ENCODE assay signal across 2 cellular contexts in the genomic region with DNA sequence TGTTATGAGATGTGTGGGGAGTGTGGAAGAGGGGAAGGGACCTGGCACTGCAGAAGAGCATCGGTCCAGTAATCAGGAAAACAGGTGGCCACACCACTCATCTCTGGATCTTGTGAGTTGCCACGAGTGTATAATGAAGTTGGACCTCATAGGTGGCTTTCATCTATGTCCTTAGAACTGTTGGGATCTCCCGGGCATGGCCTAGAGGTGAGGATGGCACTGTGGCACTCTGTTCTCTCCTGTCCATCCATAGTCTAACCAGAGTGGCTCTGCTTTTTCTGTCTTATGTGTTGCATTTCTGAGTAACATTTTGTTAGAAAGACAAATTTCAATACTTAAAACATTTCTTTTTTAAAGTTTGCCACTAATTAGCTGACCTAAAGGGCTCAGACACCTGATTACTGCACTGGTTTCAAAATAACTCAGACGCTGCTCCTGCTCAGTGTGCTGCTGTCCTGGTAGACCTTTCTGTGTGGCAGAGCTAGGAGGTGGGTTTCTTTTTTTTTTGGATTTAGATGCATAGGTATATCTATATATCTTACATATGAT.
TF ChIP-seq lines count a peak whose summit lies in the region.

No MANE protein-coding gene starts in this region.

TF ChIP-seq in GM12878, 131 proteins besides CTCF, POLR2A, EP300 and RAD21:
- TF ChIP-seq, protein P1, sequence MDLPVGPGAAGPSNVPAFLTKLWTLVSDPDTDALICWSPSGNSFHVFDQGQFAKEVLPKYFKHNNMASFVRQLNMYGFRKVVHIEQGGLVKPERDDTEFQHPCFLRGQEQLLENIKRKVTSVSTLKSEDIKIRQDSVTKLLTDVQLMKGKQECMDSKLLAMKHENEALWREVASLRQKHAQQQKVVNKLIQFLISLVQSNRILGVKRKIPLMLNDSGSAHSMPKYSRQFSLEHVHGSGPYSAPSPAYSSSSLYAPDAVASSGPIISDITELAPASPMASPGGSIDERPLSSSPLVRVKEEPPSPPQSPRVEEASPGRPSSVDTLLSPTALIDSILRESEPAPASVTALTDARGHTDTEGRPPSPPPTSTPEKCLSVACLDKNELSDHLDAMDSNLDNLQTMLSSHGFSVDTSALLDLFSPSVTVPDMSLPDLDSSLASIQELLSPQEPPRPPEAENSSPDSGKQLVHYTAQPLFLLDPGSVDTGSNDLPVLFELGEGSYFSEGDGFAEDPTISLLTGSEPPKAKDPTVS (IDR thresholded peaks at IDR 0.05; ENCODE audit: low read depth, low read length) = no peak
- TF ChIP-seq NR2F1 (conservative IDR thresholded peaks at IDR 0.05) = peak; percentile 74; the same call in 1 of the 2 replicates
- peak; percentile 34; the same call in 1 of the 2 replicates for TF ChIP-seq JUNB (IDR thresholded peaks at IDR 0.05)
- TF ChIP-seq ZBTB40 (IDR thresholded peaks at IDR 0.05; ENCODE audit: borderline replicate concordance) = no peak
- TF ChIP-seq GATAD2B (conservative IDR thresholded peaks at IDR 0.05; ENCODE audit: low read depth) = peak; percentile 43; the same call in 1 of the 2 replicates
- TF ChIP-seq MEF2B (IDR thresholded peaks at IDR 0.05; ENCODE audit: partially characterized antibody, poor library complexity, severe bottlenecking) = no peak
- no peak for TF ChIP-seq ASH2L (IDR thresholded peaks at IDR 0.05; ENCODE audit: borderline replicate concordance, low read depth)
- TF ChIP-seq USF2 (IDR thresholded peaks at IDR 0.05; ENCODE audit: borderline replicate concordance, low read depth, low read length) = no peak
- peak; percentile 87 for TF ChIP-seq MTA2 (IDR thresholded peaks at IDR 0.05; ENCODE audit: low read depth)
- TF ChIP-seq YY1 (IDR thresholded peaks at IDR 0.05; ENCODE audit: low read depth, low read length) = no peak
- TF ChIP-seq, protein P2, sequence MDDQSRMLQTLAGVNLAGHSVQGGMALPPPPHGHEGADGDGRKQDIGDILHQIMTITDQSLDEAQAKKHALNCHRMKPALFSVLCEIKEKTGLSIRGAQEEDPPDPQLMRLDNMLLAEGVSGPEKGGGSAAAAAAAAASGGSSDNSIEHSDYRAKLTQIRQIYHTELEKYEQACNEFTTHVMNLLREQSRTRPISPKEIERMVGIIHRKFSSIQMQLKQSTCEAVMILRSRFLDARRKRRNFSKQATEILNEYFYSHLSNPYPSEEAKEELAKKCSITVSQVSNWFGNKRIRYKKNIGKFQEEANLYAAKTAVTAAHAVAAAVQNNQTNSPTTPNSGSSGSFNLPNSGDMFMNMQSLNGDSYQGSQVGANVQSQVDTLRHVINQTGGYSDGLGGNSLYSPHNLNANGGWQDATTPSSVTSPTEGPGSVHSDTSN (IDR thresholded peaks at IDR 0.05; ENCODE audit: insufficient replicate concordance, low read depth, low read length) = no peak
- no peak for TF ChIP-seq SUZ12 (IDR thresholded peaks at IDR 0.05; ENCODE audit: unreplicated experiment)
- TF ChIP-seq FOXK2 (IDR thresholded peaks at IDR 0.05) = no peak
- TF ChIP-seq DPF2 (IDR thresholded peaks at IDR 0.05) = peak; percentile 67
- TF ChIP-seq IKZF1 (conservative IDR thresholded peaks at IDR 0.05) = 0 out of 2 replicates have a peak, but pooled peaks have one; percentile 50
- no peak for TF ChIP-seq MYB (IDR thresholded peaks at IDR 0.05; ENCODE audit: borderline replicate concordance, low read depth, low read length)
- no peak for TF ChIP-seq POU2F2 (IDR thresholded peaks at IDR 0.05; ENCODE audit: borderline replicate concordance, low read depth, low read length)
- TF ChIP-seq CHD4 (IDR thresholded peaks at IDR 0.05) = no peak
- TF ChIP-seq, protein P3, sequence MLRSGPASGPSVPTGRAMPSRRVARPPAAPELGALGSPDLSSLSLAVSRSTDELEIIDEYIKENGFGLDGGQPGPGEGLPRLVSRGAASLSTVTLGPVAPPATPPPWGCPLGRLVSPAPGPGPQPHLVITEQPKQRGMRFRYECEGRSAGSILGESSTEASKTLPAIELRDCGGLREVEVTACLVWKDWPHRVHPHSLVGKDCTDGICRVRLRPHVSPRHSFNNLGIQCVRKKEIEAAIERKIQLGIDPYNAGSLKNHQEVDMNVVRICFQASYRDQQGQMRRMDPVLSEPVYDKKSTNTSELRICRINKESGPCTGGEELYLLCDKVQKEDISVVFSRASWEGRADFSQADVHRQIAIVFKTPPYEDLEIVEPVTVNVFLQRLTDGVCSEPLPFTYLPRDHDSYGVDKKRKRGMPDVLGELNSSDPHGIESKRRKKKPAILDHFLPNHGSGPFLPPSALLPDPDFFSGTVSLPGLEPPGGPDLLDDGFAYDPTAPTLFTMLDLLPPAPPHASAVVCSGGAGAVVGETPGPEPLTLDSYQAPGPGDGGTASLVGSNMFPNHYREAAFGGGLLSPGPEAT (IDR thresholded peaks at IDR 0.05; ENCODE audit: low read depth) = no peak

TF ChIP-seq in WTC11, 78 proteins besides CTCF, POLR2A, EP300 and RAD21:
- TF ChIP-seq ATF1 (CRISPR knock-in tag; IDR thresholded peaks at IDR 0.05) (no peak), SP1 (CRISPR knock-in tag; conservative IDR thresholded peaks at IDR 0.05) (no peak), TEAD1 (CRISPR knock-in tag; IDR thresholded peaks at IDR 0.05) (no peak), USF2 (CRISPR knock-in tag; IDR thresholded peaks at IDR 0.05) (no peak), ZBTB21 (CRISPR knock-in tag; IDR thresholded peaks at IDR 0.05; ENCODE audit: borderline replicate concordance) (no peak), FOXP4 (CRISPR knock-in tag; IDR thresholded peaks at IDR 0.05) (no peak)
- TF ChIP-seq, protein P4, sequence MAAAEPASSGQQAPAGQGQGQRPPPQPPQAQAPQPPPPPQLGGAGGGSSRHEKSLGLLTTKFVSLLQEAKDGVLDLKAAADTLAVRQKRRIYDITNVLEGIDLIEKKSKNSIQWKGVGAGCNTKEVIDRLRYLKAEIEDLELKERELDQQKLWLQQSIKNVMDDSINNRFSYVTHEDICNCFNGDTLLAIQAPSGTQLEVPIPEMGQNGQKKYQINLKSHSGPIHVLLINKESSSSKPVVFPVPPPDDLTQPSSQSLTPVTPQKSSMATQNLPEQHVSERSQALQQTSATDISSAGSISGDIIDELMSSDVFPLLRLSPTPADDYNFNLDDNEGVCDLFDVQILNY (CRISPR knock-in tag; IDR thresholded peaks at IDR 0.05) = no peak
